ENCODE assay signal across 8 cellular contexts in genomic region chr12:49187184-49187583, GRCh38. TPM values are rescaled to one million over a fixed set of nuclear protein-coding genes. Genes with fewer than 3 reads are reported as not detected.
A peak's percentile ranks its signal among the peaks of the same experiment; 100 is the strongest.
DNase-seq lines count a peak whose midpoint lies in the region; ATAC-seq, FAIRE-seq and TF ChIP-seq lines count a peak whose summit lies in the region.

No MANE protein-coding gene starts in this region.

- DNase-seq in Daoy (ENCODE audit: low read depth) (peak; percentile 19), NCI-H2171 treated with DMSO at 0.1 percent for 48 hours (lab: John Stamatoyannopoulos, UW) (peak; percentile 69), keratinocyte (ENCODE audit: low read depth, low spot score) (no peak), germinal center (ENCODE audit: low spot score) (no peak)

- H3K27me3 ChIP-seq in keratinocyte (ENCODE audit: control insufficient read depth, extremely low read depth, insufficient read depth, low read length): peaks cover 3% of the 10 kb centered on the region

- no peak for FAIRE-seq in keratinocyte (lab: Jason Lieb, UNC)

- no peaks in the 10 kb centered on the region for H3K9me1 ChIP-seq in keratinocyte (ENCODE audit: control insufficient read depth, extremely low read depth, insufficient read depth, low read length)

- no peaks in the 10 kb centered on the region for H3K79me2 ChIP-seq in keratinocyte (ENCODE audit: control insufficient read depth, insufficient read depth, low read length)

- peaks cover 0 to 20% (median 3%) of the 10 kb centered on the region in 5 experiments for H3K9me3 Mint-ChIP-seq in brain

- peaks cover 67% of the 10 kb centered on the region for H3K4me1 Mint-ChIP-seq in brain

- H3K36me3 ChIP-seq in keratinocyte (ENCODE audit: control insufficient read depth in 2 of 2, extremely low read depth in 1 of 2, insufficient read depth in 2 of 2, low read length in 2 of 2): peaks cover 0 to 3% of the 10 kb centered on the region in 2 experiments

- no peak overlapping the region for H3K9ac ChIP-seq in keratinocyte (ENCODE audit: control insufficient read depth, extremely low read depth, insufficient read depth, low read length)

- no peaks in the 10 kb centered on the region for H4K20me1 ChIP-seq in keratinocyte (ENCODE audit: control insufficient read depth, extremely low read depth, insufficient read depth, low read length)

- H3K4me3 ChIP-seq in keratinocyte (ENCODE audit: control insufficient read depth in 2 of 3, extremely low read depth in 1 of 3, insufficient read depth in 2 of 3, low read depth in 1 of 3, low read length in 3 of 3) (peak overlapping the region in 2 of 3 experiments; percentile 29 to 92), skin epidermis (peak overlapping the region; percentile 66 to 88 (median 81))

- peaks cover 29% of the 10 kb centered on the region for H3K27me3 Mint-ChIP-seq in brain

- no peaks in the 10 kb centered on the region for H3K9me3 ChIP-seq in keratinocyte (ENCODE audit: control insufficient read depth, low read depth, low read length)

- peak overlapping the region; percentile 97 to 100 (median 100) for H3K27ac Mint-ChIP-seq in brain

- peaks cover 4% of the 10 kb centered on the region for H3K4me1 ChIP-seq in keratinocyte (ENCODE audit: control insufficient read depth, extremely low read depth, insufficient read depth, low read length)

- ATAC-seq in GM18858 (IDR thresholded peaks at IDR 0.05; ENCODE audit: unreplicated experiment) (no peak), HG03135 (IDR thresholded peaks at IDR 0.05; ENCODE audit: unreplicated experiment) (no peak)

- TF ChIP-seq CTCF in brain (conservative IDR thresholded peaks at IDR 0.05) (no peak), keratinocyte (optimal IDR thresholded peaks at IDR 0.05 in 1 of 3, IDR thresholded peaks at IDR 0.05 in 1 of 3, conservative IDR thresholded peaks at IDR 0.05 in 1 of 3; ENCODE audit: extremely low read depth in 1 of 3, insufficient read depth in 2 of 3, low read length in 3 of 3) (no peak)

- H2AFZ ChIP-seq in keratinocyte (ENCODE audit: control insufficient read depth, low read length): no peak overlapping the region

- H3K4me3 Mint-ChIP-seq in brain: peak overlapping the region; percentile 91 to 99 (median 98)

- dilution Hi-C loops in keratinocyte (cut with MboI; ENCODE audit: extremely low pct_ligation_motif_present, low sequenced_read_pairs): no loop called here

- H3K36me3 Mint-ChIP-seq in brain: peaks cover 60% of the 10 kb centered on the region

- H3K27ac ChIP-seq in keratinocyte (ENCODE audit: control insufficient read depth, insufficient read depth, low read length) (no peak overlapping the region), skin epidermis (peak overlapping the region in 9 of 21 experiments; percentile 94 to 100 (median 98))

- peak overlapping the region; percentile 9 for H3K4me2 ChIP-seq in keratinocyte (ENCODE audit: control insufficient read depth, extremely low read depth, insufficient read depth, low read depth, low read length)

RNA-seq across cellular contexts. Expression of gene TUBA1A, which starts 1.7 kb away (rescaled TPM):
- total RNA-seq in Daoy (2014; rRNA removed; shearing (Covaris generic)): 306 and 316 TPM in 2 replicates
- 7,715 TPM for polyA plus RNA-seq in brain (ENCODE audit: insufficient read depth, low read depth, low replicate concordance)
- polyA plus RNA-seq in keratinocyte: 288 to 427 TPM (median 375 TPM) in 3 replicates
- polyA plus RNA-seq in keratinocyte (2011; ENCODE audit: low read depth): 4.9 TPM
- polyA plus RNA-seq in keratinocyte (2011; cell fraction: cytosol; rRNA removed): 403 and 455 TPM in 2 replicates
- 408 and 416 TPM in 2 replicates for polyA plus RNA-seq in keratinocyte (2011; cell fraction: nucleus; rRNA removed)
- polyA plus RNA-seq in keratinocyte (2012; ENCODE audit: low replicate concordance): 22.9 and 241 TPM in 2 replicates
- polyA minus RNA-seq in keratinocyte: 366 to 623 TPM (median 568 TPM) in 3 replicates
- polyA minus RNA-seq in keratinocyte (2011; cell fraction: cytosol; rRNA and poly(A)+ RNA removed): 265 TPM
- 161 TPM in 2 replicates for polyA minus RNA-seq in keratinocyte (2011; cell fraction: nucleus; rRNA and poly(A)+ RNA removed)

RNA-seq across cellular contexts. Expression of gene TUBA1B, which starts 56.0 kb away (rescaled TPM):
- 3,979 and 4,039 TPM in 2 replicates for total RNA-seq in Daoy (2014; rRNA removed; shearing (Covaris generic))
- polyA plus RNA-seq in brain (ENCODE audit: insufficient read depth, low read depth, low replicate concordance) (3,807 TPM), keratinocyte (1,122 to 2,676 TPM (median 2,055 TPM) in 3 replicates)
- 41.5 TPM for polyA plus RNA-seq in keratinocyte (2011; ENCODE audit: low read depth)
- polyA plus RNA-seq in keratinocyte (2011; cell fraction: cytosol; rRNA removed): 1,432 and 1,444 TPM in 2 replicates
- 847 and 904 TPM in 2 replicates for polyA plus RNA-seq in keratinocyte (2011; cell fraction: nucleus; rRNA removed)
- 266 and 1,477 TPM in 2 replicates for polyA plus RNA-seq in keratinocyte (2012; ENCODE audit: low replicate concordance)
- 1,956 to 3,195 TPM (median 2,566 TPM) in 3 replicates for polyA minus RNA-seq in keratinocyte
- 1,040 TPM for polyA minus RNA-seq in keratinocyte (2011; cell fraction: cytosol; rRNA and poly(A)+ RNA removed)
- 326 and 464 TPM in 2 replicates for polyA minus RNA-seq in keratinocyte (2011; cell fraction: nucleus; rRNA and poly(A)+ RNA removed)

Comparison
In these comparisons a context has a peak if more than half of its experiments do, and no peak if none do; other contexts are left out.
1. DNase-seq: peak in Daoy (single experiment) and NCI-H2171 treated with DMSO at 0.1 percent for 48 hours (single experiment); none in keratinocyte (single experiment) and germinal center (single experiment).
2. RNA of gene TUBA1A, which starts 1.7 kb away (polyA plus RNA-seq): 7,715 TPM in brain (single experiment); 4.9 to 455 TPM in keratinocyte; every median in the first group is over 10 times any median in the second.